ENCODE assay signal across 7 cellular contexts in the genomic region with DNA sequence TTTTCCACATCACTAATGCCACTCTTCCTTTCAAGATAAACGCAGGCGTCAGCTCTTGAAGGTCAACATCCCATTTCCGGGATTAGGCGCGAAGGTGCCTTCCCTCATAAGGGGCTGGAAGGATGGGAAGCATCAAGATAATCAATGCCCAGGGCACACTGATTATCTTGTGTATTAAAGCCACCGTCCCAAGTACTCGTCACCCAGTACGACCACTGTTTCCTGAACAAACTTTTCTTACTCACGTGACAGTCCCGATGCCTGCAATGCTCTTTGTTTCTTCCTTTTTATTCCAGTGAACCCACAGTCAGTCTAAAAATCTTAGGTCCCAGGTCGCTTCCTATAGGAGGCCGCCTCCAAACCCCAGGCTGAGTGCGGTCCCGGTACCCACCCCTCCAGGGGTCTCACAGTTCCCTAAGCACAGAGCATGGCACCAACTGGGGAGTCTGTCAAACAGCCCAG. TPM values are rescaled to one million over a fixed set of nuclear protein-coding genes. Genes with fewer than 3 reads are reported as not detected.
DNase-seq lines count a peak whose midpoint lies in the region; ATAC-seq and TF ChIP-seq lines count a peak whose summit lies in the region.

No MANE protein-coding gene starts in this region.

- 0 to 1% methylated on average over 14 of the region's 14 CpGs for WGBS in heart right ventricle, 2 donors

- no peak for TF ChIP-seq CTCF in activated CD8-positive, alpha-beta T cell treated with anti-CD3 and anti-CD28 coated beads for 36 hours (IDR thresholded peaks at IDR 0.05)
- no peak for TF ChIP-seq CTCF in heart right ventricle (IDR thresholded peaks at IDR 0.05)

- peaks cover 40% of the 10 kb centered on the region for H3K36me3 Mint-ChIP-seq in activated CD8-positive, alpha-beta T cell treated with anti-CD3 and anti-CD28 coated beads for 36 hours (ENCODE audit: low read depth)

- peak overlapping the region; percentile 91 for H3K4me3 Mint-ChIP-seq in activated CD8-positive, alpha-beta T cell treated with anti-CD3 and anti-CD28 coated beads for 36 hours

- no peaks in the 10 kb centered on the region for H3K9me3 Mint-ChIP-seq in activated CD8-positive, alpha-beta T cell treated with anti-CD3 and anti-CD28 coated beads for 36 hours

- ATAC-seq in GM19463 (IDR thresholded peaks at IDR 0.05; ENCODE audit: unreplicated experiment) (peak; percentile 2), heart right ventricle (peak in 7 of 8 donors; percentile 2 to 17 (median 5)), sciatic nerve (peak; percentile 22)
- ATAC-seq in activated CD8-positive, alpha-beta T cell treated with anti-CD3 and anti-CD28 coated beads for 36 hours = peak; percentile 8

- no peaks in the 10 kb centered on the region for H3K27me3 Mint-ChIP-seq in activated CD8-positive, alpha-beta T cell treated with anti-CD3 and anti-CD28 coated beads for 36 hours

- H3K27ac ChIP-seq in heart right ventricle = peak overlapping the region; percentile 93 to 99 (median 96)

- peaks cover 43% of the 10 kb centered on the region for H3K4me1 Mint-ChIP-seq in activated CD8-positive, alpha-beta T cell treated with anti-CD3 and anti-CD28 coated beads for 36 hours (ENCODE audit: low read depth)

- DNase-seq in EH (ENCODE audit: low read depth) = peak; percentile 40
- peak; percentile 28 for DNase-seq in HuH-7 (ENCODE audit: low spot score)
- peak; percentile 19 for DNase-seq in activated CD8-positive, alpha-beta T cell treated with anti-CD3 and anti-CD28 coated beads for 36 hours
- DNase-seq in heart right ventricle = no peak
- no peak for DNase-seq in sciatic nerve (ENCODE audit: low spot score)
- DNase-seq in NCI-H1048 (lab: John Stamatoyannopoulos, UW) = no peak

- POLR2A ChIA-PET in activated CD8-positive, alpha-beta T cell treated with anti-CD3 and anti-CD28 coated beads for 36 hours (lab: Charles Lee) = interaction anchor here (1.0 to 1.8 kb wide), 3 partner anchors 235 to 253 kb away, joined by 3 to 6 read pairs (median 5); a partner anchor contains a TSS

- CTCF ChIA-PET in activated CD8-positive, alpha-beta T cell treated with anti-CD3 and anti-CD28 coated beads for 36 hours (lab: Charles Lee) = interaction anchor here (1.2 to 8.0 kb wide), 4 partner anchors 10 to 273 kb away, joined by 3 to 68 read pairs (median 12); no protein-coding TSS in a partner anchor

- intact Hi-C loops in activated CD8-positive, alpha-beta T cell treated with anti-CD3 and anti-CD28 coated beads for 36 hours (cut with micrococcal nuclease) = no loop called here
- intact Hi-C loops in heart right ventricle (cut with DNase I) (loop anchor here in 4 of 10 donors (5.0 to 10.0 kb wide), 5 partner anchors 113 to 1763 kb away; a partner anchor contains a TSS), sciatic nerve (cut with DNase I) (no loop called here)

- peak overlapping the region; percentile 99 for H3K27ac Mint-ChIP-seq in activated CD8-positive, alpha-beta T cell treated with anti-CD3 and anti-CD28 coated beads for 36 hours

- peak overlapping the region; percentile 71 to 94 (median 79) for H3K4me3 ChIP-seq in heart right ventricle

- no peaks in the 10 kb centered on the region for H3K27me3 ChIP-seq in heart right ventricle

- peaks cover 0 to 31% (median 21%) of the 10 kb centered on the region in 9 donors for H3K36me3 ChIP-seq in heart right ventricle

- H3K4me1 ChIP-seq in heart right ventricle = peaks cover 11 to 53% (median 40%) of the 10 kb centered on the region in 9 donors

- no peaks in the 10 kb centered on the region for H3K9me3 ChIP-seq in heart right ventricle

RNA-seq across cellular contexts. Expression of a gene that starts 0.7 kb away (rescaled TPM):
- 10 to 100 TPM; 27.3 to 28.0 TPM for total RNA-seq in activated CD8-positive, alpha-beta T cell treated with anti-CD3 and anti-CD28 coated beads for 36 hours
- total RNA-seq in heart right ventricle (100 to 1,000 TPM in 1 of 10 donors, 10 to 100 TPM in 9; 68.2 to 119 (median 84.0) TPM), sciatic nerve (39.1 TPM)
- polyA plus RNA-seq in heart right ventricle = 10 to 100 TPM; 25.7 to 81.3 TPM

RNA-seq across cellular contexts. Expression of a gene that starts 0.8 kb away (rescaled TPM):
- total RNA-seq in activated CD8-positive, alpha-beta T cell treated with anti-CD3 and anti-CD28 coated beads for 36 hours = 10 to 100 TPM; 25.3 to 27.0 TPM
- total RNA-seq in heart right ventricle (10 to 100 TPM; 27.6 to 38.8 (median 31.0) TPM), sciatic nerve (31.3 TPM)
- polyA plus RNA-seq in heart right ventricle = 10 to 100 TPM; 20.1 to 24.9 TPM

Comparison
In these comparisons a context has a peak if more than half of its experiments do, and no peak if none do; other contexts are left out.
1. DNase-seq: peak in EH (single experiment), HuH-7 (single experiment) and activated CD8-positive, alpha-beta T cell treated with anti-CD3 and anti-CD28 coated beads for 36 hours (single experiment); none in heart right ventricle (0 of 2), sciatic nerve (single experiment) and NCI-H1048 (single experiment).
2. Peak in every context shown above with its lines, with median percentiles within 50 percentile points of each other: ATAC-seq.